Comparison of ENCODE assay signal across 16 cellular contexts in genomic region chr11:29231991-29232390, GRCh38.
DNase-seq lines count a peak whose midpoint lies in the region; ATAC-seq and TF ChIP-seq lines count a peak whose summit lies in the region.
"Had no signal": no experiment of that assay in that cellular context is flagged by ENCODE, and none has a peak within 500 bp of the region (broad histone marks: within the 10 kb centered on the region; RNA-seq: fewer than 3 reads in every experiment).

No MANE protein-coding gene starts in this region.

- DNase-seq in AG09319 (ENCODE audit: extremely low read depth, low read depth) = peak; percentile 44
- DNase-seq in amniotic epithelial cell (ENCODE audit: low read depth) = peak; percentile 16
- DNase-seq in fibroblast of gingiva (ENCODE audit: low read depth) = peak; percentile 48
- peak; percentile 75 for DNase-seq in myocyte (ENCODE audit: low read depth)
- no peak for DNase-seq in NCI-H1930 (lab: John Stamatoyannopoulos, UW)
- DNase-seq: ACHN; AML-193; Caco-2; CD8-positive, alpha-beta memory T cell; DMS53; GM23248; H7 had no signal

- TF ChIP-seq CTCF in AG09319 (IDR thresholded peaks at IDR 0.05; ENCODE audit: low read depth, low read length) = no peak

- ATAC-seq in HG03520 (IDR thresholded peaks at IDR 0.05; ENCODE audit: unreplicated experiment) (no peak), HG02970 (IDR thresholded peaks at IDR 0.05; ENCODE audit: low FRiP score, unreplicated experiment) (no peak), GM18498 (IDR thresholded peaks at IDR 0.05; ENCODE audit: unreplicated experiment) (no peak)
- ATAC-seq: K562 had no signal

Comparison
In these comparisons a context has a peak if more than half of its experiments do, and no peak if none do; other contexts are left out.
1. DNase-seq: peak in AG09319 (single experiment), amniotic epithelial cell (single experiment), fibroblast of gingiva (single experiment) and myocyte (single experiment); none in NCI-H1930 (0 of 2).